ENCODE assay signal across 8 cellular contexts in genomic region chr3:128123538-128124368, GRCh38. TPM values are rescaled to one million over a fixed set of nuclear protein-coding genes. Genes with fewer than 3 reads are reported as not detected.
DNase-seq lines count a peak whose midpoint lies in the region; ATAC-seq and TF ChIP-seq lines count a peak whose summit lies in the region.

Gene RUVBL1, minus strand, starts transcription at chr3:128123812. Its CDS starts 88 bp downstream, at chr3:128123724.

- H3K4me2 ChIP-seq in DOHH2 (ENCODE audit: low read length), result peak within 1 kb of the TSS; percentile 90
- H3K4me2 ChIP-seq in GM23338, result peak within 1 kb of the TSS; percentile 86

- H3K4me3 ChIP-seq in DOHH2 (ENCODE audit: low read length), result peak within 1 kb of the TSS; percentile 100
- peak within 1 kb of the TSS; percentile 82 for H3K4me3 ChIP-seq in GM23338
- H3K4me3 ChIP-seq in naive thymus-derived CD4-positive, alpha-beta T cell (ENCODE audit: low read length), result peak within 1 kb of the TSS; percentile 83

- peak within 1 kb of the TSS; percentile 100 for H3K4me3 Mint-ChIP-seq in GM23338
- H3K4me3 Mint-ChIP-seq in naive thymus-derived CD4-positive, alpha-beta T cell, result peak within 1 kb of the TSS; percentile 82 to 100 (median 98)
- H3K4me3 Mint-ChIP-seq in stimulated activated naive B cell treated with anti-CD40 and anti-IgM and Interleukin-4, amounts not matched to agents 10 μg/mL and 1 μg/mL and 100 μg/mL, for 72 hours, result peak within 1 kb of the TSS; percentile 98 to 100

- H3K27ac ChIP-seq in DOHH2 (ENCODE audit: low read depth, low read length), result peak within 1 kb of the TSS; percentile 59
- peak within 1 kb of the TSS; percentile 96 for H3K27ac ChIP-seq in GM23338 (ENCODE audit: low read depth)
- peak within 1 kb of the TSS; percentile 84 for H3K27ac ChIP-seq in naive thymus-derived CD4-positive, alpha-beta T cell (ENCODE audit: low read depth, low read length)

- H4K20me1 ChIP-seq in DOHH2 (ENCODE audit: control insufficient read depth, insufficient read depth, low read depth, low read length) (no peaks in the 10 kb centered on the region), GM23338 (replicated peaks; ENCODE audit: insufficient read depth) (peaks cover 17% of the 10 kb centered on the region)

- DNase-seq in GM23338 (ENCODE audit: low spot score) (peak; percentile 99), LHCN-M2 (ENCODE audit: low read depth) (peak; percentile 98), RPMI8226 (peak; percentile 99), fibroblast of gingiva (ENCODE audit: low read depth) (peak; percentile 98)
- peak; percentile 91 to 95 for DNase-seq in activated T-helper 1 cell treated with anti-CD3 and anti-CD28 coated beads, Interleukin-2, amount 50 U/mL, for 16 hours (ENCODE audit: low read depth in 1 of 2, low spot score in 1 of 2)
- DNase-seq in naive thymus-derived CD4-positive, alpha-beta T cell, result peak; percentile 85 to 99 (median 98)
- peak; percentile 98 for DNase-seq in stimulated activated naive B cell treated with anti-CD40 and anti-IgM and Interleukin-4, amounts not matched to agents 10 μg/mL and 1 μg/mL and 100 μg/mL, for 72 hours

- POLR2A ChIA-PET in naive thymus-derived CD4-positive, alpha-beta T cell (lab: Charles Lee), result interaction anchor here (0.7 to 3.6 kb wide), 11 partner anchors 9 to 1769 kb away, joined by 3 to 42 read pairs (median 6); partner anchors contain the start of gene EEFSEC

- peaks cover 47% of the 10 kb centered on the region for H3K79me2 ChIP-seq in DOHH2 (ENCODE audit: control insufficient read depth, low read length)
- peaks cover 44% of the 10 kb centered on the region for H3K79me2 ChIP-seq in GM23338 (replicated peaks; ENCODE audit: insufficient read depth)

- peaks cover 13% of the 10 kb centered on the region for H3K36me3 Mint-ChIP-seq in GM23338 (ENCODE audit: low read depth)
- H3K36me3 Mint-ChIP-seq in naive thymus-derived CD4-positive, alpha-beta T cell, result peaks cover 6 to 15% (median 7%) of the 10 kb centered on the region in 5 donors
- H3K36me3 Mint-ChIP-seq in stimulated activated naive B cell treated with anti-CD40 and anti-IgM and Interleukin-4, amounts not matched to agents 10 μg/mL and 1 μg/mL and 100 μg/mL, for 72 hours, result peaks cover 16 to 23% of the 10 kb centered on the region in 2 donors

- intact Hi-C loops in naive thymus-derived CD4-positive, alpha-beta T cell (cut with micrococcal nuclease), result loop anchor here (1.0 to 10.0 kb wide), 12 partner anchors 11 to 1646 kb away; partner anchors contain the start of genes ABTB1 (in 2 of the 2), EEFSEC (in 2 of the 2), SEC61A1 (in 2 of the 2) and IFT122 (in 1 of the 2)

- H3K27me3 ChIP-seq in DOHH2 (ENCODE audit: control insufficient read depth, low read length), result no peaks in the 10 kb centered on the region
- no peaks in the 10 kb centered on the region for H3K27me3 ChIP-seq in GM23338 (ENCODE audit: insufficient read depth)
- H3K27me3 ChIP-seq in naive thymus-derived CD4-positive, alpha-beta T cell (ENCODE audit: control insufficient read depth in 2 of 2, insufficient read depth in 2 of 2, low read length in 2 of 2), result no peaks in the 10 kb centered on the region

- TF ChIP-seq CTCF in DOHH2 (IDR thresholded peaks at IDR 0.05; ENCODE audit: low read depth, low read length, poor library complexity, severe bottlenecking) (no peak), GM23338 (conservative IDR thresholded peaks at IDR 0.05; ENCODE audit: low read depth in 2 of 2) (0 out of 4 replicates have a peak, but pooled peaks of 1 of the 2 experiments have one; percentile 1)

- H3K4me1 ChIP-seq in DOHH2 (ENCODE audit: control insufficient read depth, low read length), result peaks cover 19% of the 10 kb centered on the region
- H3K4me1 ChIP-seq in GM23338 (ENCODE audit: insufficient read depth), result peaks cover 4% of the 10 kb centered on the region; the same call in 1 of the 2 replicates
- H3K4me1 ChIP-seq in naive thymus-derived CD4-positive, alpha-beta T cell (ENCODE audit: control insufficient read depth in 2 of 2, insufficient read depth in 2 of 2, low read length in 2 of 2), result peaks cover 13 to 15% of the 10 kb centered on the region in 2 donors

- H3K4me1 Mint-ChIP-seq in GM23338, result peaks cover 12% of the 10 kb centered on the region
- H3K4me1 Mint-ChIP-seq in naive thymus-derived CD4-positive, alpha-beta T cell, result peaks cover 23 to 40% (median 27%) of the 10 kb centered on the region in 7 donors
- peaks cover 15 to 33% of the 10 kb centered on the region in 2 donors for H3K4me1 Mint-ChIP-seq in stimulated activated naive B cell treated with anti-CD40 and anti-IgM and Interleukin-4, amounts not matched to agents 10 μg/mL and 1 μg/mL and 100 μg/mL, for 72 hours

- H2AFZ ChIP-seq in GM23338, result peak within 1 kb of the TSS; percentile 70

- H3K9me3 ChIP-seq in DOHH2 (ENCODE audit: control insufficient read depth, insufficient read depth, low read length), result peaks cover 4% of the 10 kb centered on the region; the same call in 1 of the 2 replicates
- H3K9me3 ChIP-seq in naive thymus-derived CD4-positive, alpha-beta T cell (ENCODE audit: control insufficient read depth in 2 of 3, low read length in 3 of 3), result no peaks in the 10 kb centered on the region

- no peaks in the 10 kb centered on the region for H3K9me3 Mint-ChIP-seq in GM23338
- H3K9me3 Mint-ChIP-seq in naive thymus-derived CD4-positive, alpha-beta T cell, result peaks cover 0 to 5% (median 0%) of the 10 kb centered on the region in 11 donors
- H3K9me3 Mint-ChIP-seq in stimulated activated naive B cell treated with anti-CD40 and anti-IgM and Interleukin-4, amounts not matched to agents 10 μg/mL and 1 μg/mL and 100 μg/mL, for 72 hours, result peaks cover 3 to 6% of the 10 kb centered on the region in 2 donors

- CTCF ChIA-PET in naive thymus-derived CD4-positive, alpha-beta T cell (lab: Charles Lee), result interaction anchor here (0.9 to 1.4 kb wide), 5 partner anchors 13 to 58 kb away, joined by 3 to 7 read pairs (median 4); partner anchors contain the start of gene EEFSEC

- H3K27me3 Mint-ChIP-seq in GM23338 (ENCODE audit: insufficient read depth, low read depth, poor library complexity), result no peaks in the 10 kb centered on the region
- peaks cover 0 to under 1% (median 0%) of the 10 kb centered on the region in 5 donors for H3K27me3 Mint-ChIP-seq in naive thymus-derived CD4-positive, alpha-beta T cell
- peaks cover 0 to 5% of the 10 kb centered on the region in 2 donors for H3K27me3 Mint-ChIP-seq in stimulated activated naive B cell treated with anti-CD40 and anti-IgM and Interleukin-4, amounts not matched to agents 10 μg/mL and 1 μg/mL and 100 μg/mL, for 72 hours

- peak; percentile 99 for ATAC-seq in GM23338
- ATAC-seq in naive thymus-derived CD4-positive, alpha-beta T cell, result peak; percentile 97
- ATAC-seq in stimulated activated naive B cell treated with anti-CD40 and anti-IgM and Interleukin-4, amounts not matched to agents 10 μg/mL and 1 μg/mL and 100 μg/mL, for 72 hours (replicated peaks), result peak; percentile 98 to 99

- H3K36me3 ChIP-seq in DOHH2 (ENCODE audit: control insufficient read depth, low read length) (peaks cover 42% of the 10 kb centered on the region), GM23338 (ENCODE audit: insufficient read depth) (peaks cover 3% of the 10 kb centered on the region; the same call in 1 of the 2 replicates)
- H3K36me3 ChIP-seq in naive thymus-derived CD4-positive, alpha-beta T cell (ENCODE audit: control insufficient read depth in 2 of 3, insufficient read depth in 3 of 3, low read length in 3 of 3), result peaks cover 0 to 9% (median 0%) of the 10 kb centered on the region in 3 experiments

- H3F3A ChIP-seq in DOHH2 (ENCODE audit: control insufficient read depth, insufficient read depth), result peaks cover 3% of the 10 kb centered on the region; the same call in 1 of the 2 replicates
- H3F3A ChIP-seq in GM23338 (replicated peaks; ENCODE audit: low read depth), result peaks cover 4% of the 10 kb centered on the region; the same call in 1 of the 2 replicates

- H3K9me2 ChIP-seq in DOHH2 (replicated peaks; ENCODE audit: control insufficient read depth, low read length), result no peaks in the 10 kb centered on the region
- peaks cover 6% of the 10 kb centered on the region; the same call in 1 of the 2 replicates for H3K9me2 ChIP-seq in GM23338 (ENCODE audit: insufficient read depth)

- H3K27ac Mint-ChIP-seq in GM23338, result peak within 1 kb of the TSS; percentile 100
- H3K27ac Mint-ChIP-seq in naive thymus-derived CD4-positive, alpha-beta T cell, result peak within 1 kb of the TSS; percentile 95 to 99 (median 97)
- H3K27ac Mint-ChIP-seq in stimulated activated naive B cell treated with anti-CD40 and anti-IgM and Interleukin-4, amounts not matched to agents 10 μg/mL and 1 μg/mL and 100 μg/mL, for 72 hours, result peak within 1 kb of the TSS; percentile 98

TF ChIP-seq in GM23338, 12 proteins besides CTCF, POLR2A, EP300 and RAD21:
- TF ChIP-seq ETS1 (IDR thresholded peaks at IDR 0.05), result peak; percentile 81
- peak; percentile 81 for TF ChIP-seq CREB1 (CRISPR knock-in tag; IDR thresholded peaks at IDR 0.05; ENCODE audit: low read depth)
- no peak for TF ChIP-seq ZNF331 (CRISPR knock-in tag; IDR thresholded peaks at IDR 0.05; ENCODE audit: low read depth)
- peak; percentile 83 for TF ChIP-seq POLR2AphosphoS5 (IDR thresholded peaks at IDR 0.05; ENCODE audit: low read depth)

RNA-seq across cellular contexts. Expression of gene RUVBL1, which starts in this region (rescaled TPM):
- total RNA-seq in GM23338 (2014; rRNA removed; shearing (Covaris generic)), result 133 and 134 TPM in 2 replicates
- 136 and 137 TPM in 2 replicates for polyA plus RNA-seq in GM23338 (2016; fragmentation: Nextera tagmentation; extraction: Ambion mirVana)
- 96.4 and 107 TPM in 2 replicates for total RNA-seq in LHCN-M2 (2014; rRNA removed)
- polyA plus RNA-seq in LHCN-M2 (2012), result 57.4 TPM
- total RNA-seq in naive thymus-derived CD4-positive, alpha-beta T cell, result 10 to 100 TPM; 16.8 to 59.3 (median 22.5) TPM
- polyA plus RNA-seq in naive thymus-derived CD4-positive, alpha-beta T cell, result 10 to 100 TPM; 54.8 to 73.7 TPM

Comparison
In these comparisons a context has a peak if more than half of its experiments do, and no peak if none do; other contexts are left out.
1. Peak in every context shown above with its lines: DNase-seq, ATAC-seq, H3K4me3 ChIP-seq and H3K27ac ChIP-seq.